In genomic region chr10:18140149-18140956, GRCh38 we compare ENCODE assay signal across 8 cellular contexts. TPM values are rescaled to one million over a fixed set of nuclear protein-coding genes. Genes with fewer than 3 reads are reported as not detected.
DNase-seq lines count a peak whose midpoint lies in the region; ATAC-seq and TF ChIP-seq lines count a peak whose summit lies in the region.

TSS of gene CACNB2 (plus strand) at chr10:18140424.

- no peaks in the 10 kb centered on the region for H3K4me1 ChIP-seq in adrenal gland (replicated peaks in 1 of 2)
- peaks cover 28% of the 10 kb centered on the region for H3K4me1 ChIP-seq in left ventricle myocardium inferior

- no peak within 1 kb of the TSS for H3K27ac Mint-ChIP-seq in activated CD8-positive, alpha-beta T cell treated with anti-CD3 and anti-CD28 coated beads for 36 hours
- H3K27ac Mint-ChIP-seq in activated CD8-positive, alpha-beta T cell treated with anti-CD3 and anti-CD28 coated beads, Interleukin-2, amount 10 ng/mL, durations not matched to agents 7 days and 5 days: no peak within 1 kb of the TSS
- no peak within 1 kb of the TSS for H3K27ac Mint-ChIP-seq in Calu3 (ENCODE audit: unreplicated experiment)

- H3K27me3 ChIP-seq in adrenal gland: peaks cover 14% of the 10 kb centered on the region
- H3K27me3 ChIP-seq in left ventricle myocardium inferior (ENCODE audit: low read depth): peaks cover 32% of the 10 kb centered on the region

- H3K4me1 Mint-ChIP-seq in activated CD8-positive, alpha-beta T cell treated with anti-CD3 and anti-CD28 coated beads for 36 hours (ENCODE audit: low read depth): no peaks in the 10 kb centered on the region
- no peaks in the 10 kb centered on the region for H3K4me1 Mint-ChIP-seq in activated CD8-positive, alpha-beta T cell treated with anti-CD3 and anti-CD28 coated beads, Interleukin-2, amount 10 ng/mL, durations not matched to agents 7 days and 5 days (ENCODE audit: low read depth)
- no peaks in the 10 kb centered on the region for H3K4me1 Mint-ChIP-seq in Calu3 (ENCODE audit: low read depth, unreplicated experiment)

- peak within 1 kb of the TSS in 2 of 4 donors; percentile 24 to 63 for H3K4me3 ChIP-seq in adrenal gland
- peak within 1 kb of the TSS; percentile 79 for H3K4me3 ChIP-seq in left ventricle myocardium inferior

- intact Hi-C loops in activated CD8-positive, alpha-beta T cell treated with anti-CD3 and anti-CD28 coated beads for 36 hours (cut with micrococcal nuclease): no loop called here
- intact Hi-C loops in adrenal gland (cut with DNase I): no loop called here
- intact Hi-C loops in left ventricle myocardium inferior (cut with micrococcal nuclease): loop anchor here (10.0 kb wide), 1 partner anchor 64 kb away; no protein-coding TSS in a partner anchor
- intact Hi-C loops in posterior cingulate gyrus (cut with DNase I): loop anchor here (5.0 kb wide), 1 partner anchor 62 kb away; no protein-coding TSS in a partner anchor
- intact Hi-C loops in Calu3 (cut with micrococcal nuclease; ENCODE audit: unreplicated experiment): no loop called here

- TF ChIP-seq CTCF in activated CD8-positive, alpha-beta T cell treated with anti-CD3 and anti-CD28 coated beads for 36 hours (IDR thresholded peaks at IDR 0.05): no peak
- TF ChIP-seq CTCF in adrenal gland (IDR thresholded peaks at IDR 0.05) (no peak), left ventricle myocardium inferior (IDR thresholded peaks at IDR 0.05; ENCODE audit: borderline replicate concordance) (no peak), Calu3 (IDR thresholded peaks at IDR 0.05; ENCODE audit: unreplicated experiment) (no peak)

- POLR2A ChIA-PET in activated CD8-positive, alpha-beta T cell treated with anti-CD3 and anti-CD28 coated beads for 36 hours (lab: Charles Lee): no interaction called here
- POLR2A ChIA-PET in activated CD8-positive, alpha-beta T cell treated with anti-CD3 and anti-CD28 coated beads, Interleukin-2, amount 10 ng/mL, durations not matched to agents 7 days and 5 days (lab: Charles Lee): no interaction called here

- H3K36me3 Mint-ChIP-seq in activated CD8-positive, alpha-beta T cell treated with anti-CD3 and anti-CD28 coated beads for 36 hours (ENCODE audit: low read depth): no peaks in the 10 kb centered on the region
- no peaks in the 10 kb centered on the region for H3K36me3 Mint-ChIP-seq in activated CD8-positive, alpha-beta T cell treated with anti-CD3 and anti-CD28 coated beads, Interleukin-2, amount 10 ng/mL, durations not matched to agents 7 days and 5 days (ENCODE audit: low read depth)
- H3K36me3 Mint-ChIP-seq in Calu3 (ENCODE audit: insufficient read depth, unreplicated experiment): no peaks in the 10 kb centered on the region

- WGBS in adrenal gland, 4 donors: 0 to 1% (median 0%) methylated on average over 3 to 100 of the region's 100 CpGs

- H3K27me3 Mint-ChIP-seq in activated CD8-positive, alpha-beta T cell treated with anti-CD3 and anti-CD28 coated beads for 36 hours: peaks cover 34% of the 10 kb centered on the region
- H3K27me3 Mint-ChIP-seq in activated CD8-positive, alpha-beta T cell treated with anti-CD3 and anti-CD28 coated beads, Interleukin-2, amount 10 ng/mL, durations not matched to agents 7 days and 5 days (ENCODE audit: low read depth): peaks cover 31% of the 10 kb centered on the region
- H3K27me3 Mint-ChIP-seq in Calu3 (ENCODE audit: unreplicated experiment): no peaks in the 10 kb centered on the region

- ATAC-seq in activated CD8-positive, alpha-beta T cell treated with anti-CD3 and anti-CD28 coated beads for 36 hours: no peak
- no peak for ATAC-seq in activated CD8-positive, alpha-beta T cell treated with anti-CD3 and anti-CD28 coated beads, Interleukin-2, amount 10 ng/mL, durations not matched to agents 7 days and 5 days
- ATAC-seq in HG03565 (IDR thresholded peaks at IDR 0.05; ENCODE audit: unreplicated experiment): no peak

- peak in 1 of 2 donors; percentile 45 for TF ChIP-seq POLR2A in adrenal gland (IDR thresholded peaks at IDR 0.05)

- H3K9me3 Mint-ChIP-seq in activated CD8-positive, alpha-beta T cell treated with anti-CD3 and anti-CD28 coated beads for 36 hours: no peaks in the 10 kb centered on the region
- no peaks in the 10 kb centered on the region for H3K9me3 Mint-ChIP-seq in activated CD8-positive, alpha-beta T cell treated with anti-CD3 and anti-CD28 coated beads, Interleukin-2, amount 10 ng/mL, durations not matched to agents 7 days and 5 days (ENCODE audit: insufficient read depth)
- H3K9me3 Mint-ChIP-seq in Calu3 (ENCODE audit: low read depth, unreplicated experiment): no peaks in the 10 kb centered on the region

- H3K27ac ChIP-seq in adrenal gland: peak within 1 kb of the TSS in 3 of 5 donors; percentile 6 to 76 (median 62)
- peak within 1 kb of the TSS; percentile 89 for H3K27ac ChIP-seq in left ventricle myocardium inferior (replicated peaks)

- peak; percentile 4 for DNase-seq in activated CD8-positive, alpha-beta T cell treated with anti-CD3 and anti-CD28 coated beads for 36 hours
- DNase-seq in activated CD8-positive, alpha-beta T cell treated with anti-CD3 and anti-CD28 coated beads, Interleukin-2, amount 10 ng/mL, durations not matched to agents 7 days and 5 days: no peak
- peak; percentile 42 to 86 (median 64) for DNase-seq in adrenal gland
- DNase-seq in left ventricle myocardium inferior: peak; percentile 70
- DNase-seq in posterior cingulate gyrus: peak; percentile 21 to 95 (median 70)
- DNase-seq in Calu3: no peak
- no peak for DNase-seq in stimulated activated CD4-positive, alpha-beta T cell treated with anti-CD3 and anti-CD28 coated beads, Interleukin-4, amount 100 ng/mL, for 4 hours

- BruUV-seq in Calu3 (replicated peaks; lab: Mats Ljungman, UMichigan): no TSS peak

- no peaks in the 10 kb centered on the region for H3K36me3 ChIP-seq in adrenal gland (replicated peaks in 1 of 2)
- no peaks in the 10 kb centered on the region for H3K36me3 ChIP-seq in left ventricle myocardium inferior

- no peaks in the 10 kb centered on the region for H3K9me3 ChIP-seq in adrenal gland (replicated peaks in 1 of 3)
- H3K9me3 ChIP-seq in left ventricle myocardium inferior (replicated peaks): no peaks in the 10 kb centered on the region

- CTCF ChIA-PET in activated CD8-positive, alpha-beta T cell treated with anti-CD3 and anti-CD28 coated beads for 36 hours (lab: Charles Lee): no interaction called here
- CTCF ChIA-PET in activated CD8-positive, alpha-beta T cell treated with anti-CD3 and anti-CD28 coated beads, Interleukin-2, amount 10 ng/mL, durations not matched to agents 7 days and 5 days (lab: Charles Lee): no interaction called here
- CTCF ChIA-PET in Calu3 (lab: Charles Lee): no interaction called here

- H3K4me3 Mint-ChIP-seq in activated CD8-positive, alpha-beta T cell treated with anti-CD3 and anti-CD28 coated beads for 36 hours: no peak within 1 kb of the TSS
- no peak within 1 kb of the TSS for H3K4me3 Mint-ChIP-seq in activated CD8-positive, alpha-beta T cell treated with anti-CD3 and anti-CD28 coated beads, Interleukin-2, amount 10 ng/mL, durations not matched to agents 7 days and 5 days
- H3K4me3 Mint-ChIP-seq in Calu3 (ENCODE audit: low read depth, unreplicated experiment): no peak within 1 kb of the TSS

RNA-seq across cellular contexts. Expression of gene CACNB2, which starts in this region (rescaled TPM):
- not detected for total RNA-seq in activated CD8-positive, alpha-beta T cell treated with anti-CD3 and anti-CD28 coated beads for 36 hours
- total RNA-seq in activated CD8-positive, alpha-beta T cell treated with anti-CD3 and anti-CD28 coated beads, Interleukin-2, amount 10 ng/mL, durations not matched to agents 7 days and 5 days: not detected
- total RNA-seq in adrenal gland (10 to 100 TPM in 4 of 8 donors, 1 to 10 TPM in 4; 4.3 to 19.9 (median 10.4) TPM), left ventricle myocardium inferior (38.1 TPM), Calu3 (2022) (not detected in 2 replicates)
- 10 to 100 TPM; 12.9 to 21.5 (median 20.3) TPM for polyA plus RNA-seq in adrenal gland

Comparison
In these comparisons a context has a peak if more than half of its experiments do, and no peak if none do; other contexts are left out.
1. Peak in DNase-seq in activated CD8-positive, alpha-beta T cell treated with anti-CD3 and anti-CD28 coated beads for 36 hours; RNA of the gene not detected or under 1 TPM.
2. DNase-seq: peak in adrenal gland (7 of 7), left ventricle myocardium inferior (single experiment) and posterior cingulate gyrus (10 of 10); none in activated CD8-positive, alpha-beta T cell treated with anti-CD3 and anti-CD28 coated beads, Interleukin-2, amount 10 ng/mL, durations not matched to agents 7 days and 5 days (single experiment), Calu3 (single experiment) and stimulated activated CD4-positive, alpha-beta T cell treated with anti-CD3 and anti-CD28 coated beads, Interleukin-4, amount 100 ng/mL, for 4 hours (0 of 2).
3. intact Hi-C loops: an anchor here in left ventricle myocardium inferior (10.0 kb wide) and posterior cingulate gyrus (5.0 kb wide); none called in activated CD8-positive, alpha-beta T cell treated with anti-CD3 and anti-CD28 coated beads for 36 hours, adrenal gland and Calu3.